Comparison of ENCODE assay signal across 27 cellular contexts in genomic region chr6:37858363-37858762, GRCh38. TPM values are rescaled to one million over a fixed set of nuclear protein-coding genes. Genes with fewer than 3 reads are reported as not detected.
DNase-seq lines count a peak whose midpoint lies in the region; ATAC-seq, FAIRE-seq and TF ChIP-seq lines count a peak whose summit lies in the region.
"Had no signal": no experiment of that assay in that cellular context is flagged by ENCODE, and none has a peak within 500 bp of the region (broad histone marks: within the 10 kb centered on the region; RNA-seq: fewer than 3 reads in every experiment).

No MANE protein-coding gene starts in this region.

- DNase-seq in activated naive CD4-positive, alpha-beta T cell treated with anti-CD3 and anti-CD28 coated beads, Interleukin-2, amount 10 ng/mL, durations not matched to agents 7 days and 5 days = no peak
- DNase-seq in T-helper 17 cell = no peak
- peak; percentile 44 for DNase-seq in endothelial cell of umbilical vein (ENCODE audit: low read depth, low spot score)
- DNase-seq in NCI-H510A treated with DMSO at 0.1 percent for 48 hours (lab: John Stamatoyannopoulos, UW) = no peak
- DNase-seq in NCI-H526 treated with DMSO at 0.1 percent for 48 hours (lab: John Stamatoyannopoulos, UW) = no peak
- no peak for DNase-seq in ascending aorta (ENCODE audit: low spot score in 2 of 2)
- DNase-seq: activated CD4-positive, alpha-beta T cell treated with anti-CD3 and anti-CD28 coated beads, Interleukin-2, amount 50 U/mL, for 1 hour; activated CD8-positive, alpha-beta memory T cell treated with anti-CD3 and anti-CD28 coated beads, Interleukin-2, amount 50 U/mL, for 48 hours; anterior cingulate cortex; Calu3; DMS79; HCEC 1CT; left cardiac atrium; MM.1S; NCI-H1105 treated with DMSO at 0.1 percent for 48 hours; NCI-H187 treated with DMSO at 0.1 percent for 48 hours; NCI-H2171; NCI-H510A; NK-92 treated with Interleukin-12 subunit alpha and Interleukin-12 subunit beta, amount 100 ng/mL, for 24 hours had no signal

- no peak for ATAC-seq in T-helper 17 cell
- ATAC-seq: gastroesophageal sphincter; left cardiac atrium; stimulated activated memory B cell treated with anti-CD40 and anti-IgM and Interleukin-4, amounts not matched to agents 10 μg/mL and 1 μg/mL and 100 μg/mL, for 72 hours had no signal

- H3K4me3 Mint-ChIP-seq in activated naive CD4-positive, alpha-beta T cell treated with anti-CD3 and anti-CD28 coated beads, Interleukin-2, amount 50 U/mL, for 24 hours = peak overlapping the region; percentile 56
- no peak overlapping the region for H3K4me3 Mint-ChIP-seq in activated naive CD4-positive, alpha-beta T cell treated with anti-CD3 and anti-CD28 coated beads, Interleukin-2, amount 10 ng/mL, durations not matched to agents 7 days and 5 days
- peak overlapping the region; percentile 21 for H3K4me3 Mint-ChIP-seq in T-helper 17 cell
- peak overlapping the region; percentile 39 for H3K4me3 Mint-ChIP-seq in stimulated activated naive CD8-positive, alpha-beta T cell treated with anti-CD3 and anti-CD28 coated beads, Interleukin-15, Interleukin-2, amounts not matched to agents 100 ng/mL and 50 ng/mL, for 24 hours
- H3K4me3 Mint-ChIP-seq: nephron; stimulated activated memory B cell treated with anti-CD40 and anti-IgM and Interleukin-4, amounts not matched to agents 10 μg/mL and 1 μg/mL and 100 μg/mL, for 72 hours had no signal

- peaks cover 82% of the 10 kb centered on the region for H3K79me2 ChIP-seq in endothelial cell of umbilical vein (ENCODE audit: control insufficient read depth, insufficient read depth, low read length)

- H3K27me3 Mint-ChIP-seq in activated naive CD4-positive, alpha-beta T cell treated with anti-CD3 and anti-CD28 coated beads, Interleukin-2, amount 50 U/mL, for 24 hours = no peaks in the 10 kb centered on the region
- no peaks in the 10 kb centered on the region for H3K27me3 Mint-ChIP-seq in activated naive CD4-positive, alpha-beta T cell treated with anti-CD3 and anti-CD28 coated beads, Interleukin-2, amount 10 ng/mL, durations not matched to agents 7 days and 5 days
- no peaks in the 10 kb centered on the region for H3K27me3 Mint-ChIP-seq in T-helper 17 cell
- no peaks in the 10 kb centered on the region for H3K27me3 Mint-ChIP-seq in stimulated activated naive CD8-positive, alpha-beta T cell treated with anti-CD3 and anti-CD28 coated beads, Interleukin-15, Interleukin-2, amounts not matched to agents 100 ng/mL and 50 ng/mL, for 24 hours
- H3K27me3 Mint-ChIP-seq: stimulated activated memory B cell treated with anti-CD40 and anti-IgM and Interleukin-4, amounts not matched to agents 10 μg/mL and 1 μg/mL and 100 μg/mL, for 72 hours had no signal

- no TSS peak for BruUV-seq in endothelial cell of umbilical vein (replicated peaks; lab: Mats Ljungman, UMichigan)

- intact Hi-C loops in endothelial cell of umbilical vein (cut with micrococcal nuclease) = no loop called here
- intact Hi-C loops in ascending aorta (cut with DNase I) = no loop called here

- POLR2A ChIA-PET in endothelial cell of umbilical vein (lab: Charles Lee) = no interaction called here

- FAIRE-seq in endothelial cell of umbilical vein (lab: Jason Lieb, UNC) = no peak
- FAIRE-seq: bronchial epithelial cell had no signal

- H3K27me3 ChIP-seq in endothelial cell of umbilical vein (ENCODE audit: control insufficient read depth in 2 of 2, insufficient read depth in 2 of 2, low read length in 2 of 2) (no peaks in the 10 kb centered on the region), ascending aorta (no peaks in the 10 kb centered on the region)
- H3K27me3 ChIP-seq: gastroesophageal sphincter, hepatocyte had no signal

- no peak overlapping the region for H2AFZ ChIP-seq in endothelial cell of umbilical vein (ENCODE audit: low read depth, low read length)
- H2AFZ ChIP-seq: hepatocyte had no signal

- TF ChIP-seq CTCF in endothelial cell of umbilical vein (IDR thresholded peaks at IDR 0.05; ENCODE audit: extremely low read depth in 1 of 2, insufficient read depth in 1 of 2, low read depth in 1 of 2, low read length in 2 of 2) (no peak), ascending aorta (IDR thresholded peaks at IDR 0.05) (no peak)

- H3K4me1 ChIP-seq in endothelial cell of umbilical vein (ENCODE audit: control insufficient read depth, extremely low read depth, insufficient read depth, low read length) (peaks cover 3% of the 10 kb centered on the region), ascending aorta (peaks cover 0 to 14% of the 10 kb centered on the region in 2 donors)

- no peaks in the 10 kb centered on the region for H3K9me1 ChIP-seq in endothelial cell of umbilical vein (replicated peaks; ENCODE audit: control insufficient read depth, extremely low read depth, insufficient read depth, low read length)

- dilution Hi-C loops in endothelial cell of umbilical vein (cut with MboI; ENCODE audit: extremely low pct_ligation_motif_present, low sequenced_read_pairs) = no loop called here

- CTCF ChIA-PET in activated naive CD4-positive, alpha-beta T cell treated with anti-CD3 and anti-CD28 coated beads, Interleukin-2, amount 10 ng/mL, durations not matched to agents 7 days and 5 days (lab: Charles Lee) = interaction anchor here (0.7 to 2.0 kb wide), 6 partner anchors 9 to 389 kb away, joined by 3 to 6 read pairs (median 3); no protein-coding TSS in a partner anchor
- CTCF ChIA-PET in endothelial cell of umbilical vein (lab: Charles Lee) = interaction anchor here (1.1 to 3.3 kb wide), 9 partner anchors 9 to 636 kb away, joined by 4 to 25 read pairs (median 8); no protein-coding TSS in a partner anchor

- no peak overlapping the region for H3K27ac ChIP-seq in endothelial cell of umbilical vein (ENCODE audit: insufficient read depth, low read depth, low read length)
- H3K27ac ChIP-seq in ascending aorta = no peak overlapping the region
- H3K27ac ChIP-seq: gastroesophageal sphincter, hepatocyte had no signal

- H3K9me3 ChIP-seq in T-helper 17 cell (ENCODE audit: control insufficient read depth, low read length, poor library complexity, severe bottlenecking) = no peaks in the 10 kb centered on the region
- H3K9me3 ChIP-seq in endothelial cell of umbilical vein (replicated peaks; ENCODE audit: control insufficient read depth, insufficient read depth, low read length) = no peaks in the 10 kb centered on the region
- no peaks in the 10 kb centered on the region for H3K9me3 ChIP-seq in ascending aorta
- H3K9me3 ChIP-seq: gastroesophageal sphincter had no signal

- peaks cover 13% of the 10 kb centered on the region for H4K20me1 ChIP-seq in endothelial cell of umbilical vein (replicated peaks; ENCODE audit: control insufficient read depth, extremely low read depth, insufficient read depth, low read length)

- H3K4me3 ChIP-seq in endothelial cell of umbilical vein (replicated peaks in 1 of 3; ENCODE audit: insufficient read depth in 1 of 3, low read depth in 1 of 3, low read length in 3 of 3) (no peak overlapping the region), ascending aorta (no peak overlapping the region)
- H3K4me3 ChIP-seq: gastroesophageal sphincter, hepatocyte, lung had no signal

- peak overlapping the region; percentile 88 for H3K27ac Mint-ChIP-seq in activated naive CD4-positive, alpha-beta T cell treated with anti-CD3 and anti-CD28 coated beads, Interleukin-2, amount 50 U/mL, for 24 hours
- no peak overlapping the region for H3K27ac Mint-ChIP-seq in activated naive CD4-positive, alpha-beta T cell treated with anti-CD3 and anti-CD28 coated beads, Interleukin-2, amount 10 ng/mL, durations not matched to agents 7 days and 5 days
- peak overlapping the region; percentile 59 for H3K27ac Mint-ChIP-seq in T-helper 17 cell
- H3K27ac Mint-ChIP-seq in stimulated activated naive CD8-positive, alpha-beta T cell treated with anti-CD3 and anti-CD28 coated beads, Interleukin-15, Interleukin-2, amounts not matched to agents 100 ng/mL and 50 ng/mL, for 24 hours = peak overlapping the region; percentile 86
- H3K27ac Mint-ChIP-seq: nephron; stimulated activated memory B cell treated with anti-CD40 and anti-IgM and Interleukin-4, amounts not matched to agents 10 μg/mL and 1 μg/mL and 100 μg/mL, for 72 hours had no signal

- peaks cover 7% of the 10 kb centered on the region for H3K36me3 Mint-ChIP-seq in activated naive CD4-positive, alpha-beta T cell treated with anti-CD3 and anti-CD28 coated beads, Interleukin-2, amount 50 U/mL, for 24 hours
- peaks cover 2% of the 10 kb centered on the region for H3K36me3 Mint-ChIP-seq in activated naive CD4-positive, alpha-beta T cell treated with anti-CD3 and anti-CD28 coated beads, Interleukin-2, amount 10 ng/mL, durations not matched to agents 7 days and 5 days
- H3K36me3 Mint-ChIP-seq in T-helper 17 cell (ENCODE audit: low read depth) = peaks cover 3% of the 10 kb centered on the region
- H3K36me3 Mint-ChIP-seq in stimulated activated naive CD8-positive, alpha-beta T cell treated with anti-CD3 and anti-CD28 coated beads, Interleukin-15, Interleukin-2, amounts not matched to agents 100 ng/mL and 50 ng/mL, for 24 hours (ENCODE audit: low read depth) = peaks cover 20% of the 10 kb centered on the region

- H3K4me1 Mint-ChIP-seq in activated naive CD4-positive, alpha-beta T cell treated with anti-CD3 and anti-CD28 coated beads, Interleukin-2, amount 50 U/mL, for 24 hours = peaks cover 81% of the 10 kb centered on the region
- H3K4me1 Mint-ChIP-seq in activated naive CD4-positive, alpha-beta T cell treated with anti-CD3 and anti-CD28 coated beads, Interleukin-2, amount 10 ng/mL, durations not matched to agents 7 days and 5 days = peaks cover 7% of the 10 kb centered on the region
- peaks cover 38% of the 10 kb centered on the region for H3K4me1 Mint-ChIP-seq in T-helper 17 cell
- peaks cover 80% of the 10 kb centered on the region for H3K4me1 Mint-ChIP-seq in stimulated activated naive CD8-positive, alpha-beta T cell treated with anti-CD3 and anti-CD28 coated beads, Interleukin-15, Interleukin-2, amounts not matched to agents 100 ng/mL and 50 ng/mL, for 24 hours (ENCODE audit: low read depth)

- TF ChIP-seq POLR2A in endothelial cell of umbilical vein (IDR thresholded peaks at IDR 0.05; ENCODE audit: low read depth, low read length) = no peak

- H3K9ac ChIP-seq in endothelial cell of umbilical vein (replicated peaks; ENCODE audit: extremely low read depth, insufficient read depth, low read length) = no peak overlapping the region

- H3K36me3 ChIP-seq in endothelial cell of umbilical vein (ENCODE audit: control insufficient read depth in 2 of 2, extremely low read depth in 1 of 2, insufficient read depth in 2 of 2, low read length in 2 of 2) (no peaks in the 10 kb centered on the region), ascending aorta (no peaks in the 10 kb centered on the region)
- H3K36me3 ChIP-seq: gastroesophageal sphincter had no signal

- no peaks in the 10 kb centered on the region for H3K9me3 Mint-ChIP-seq in activated naive CD4-positive, alpha-beta T cell treated with anti-CD3 and anti-CD28 coated beads, Interleukin-2, amount 50 U/mL, for 24 hours
- H3K9me3 Mint-ChIP-seq in activated naive CD4-positive, alpha-beta T cell treated with anti-CD3 and anti-CD28 coated beads, Interleukin-2, amount 10 ng/mL, durations not matched to agents 7 days and 5 days = no peaks in the 10 kb centered on the region
- H3K9me3 Mint-ChIP-seq in stimulated activated naive CD8-positive, alpha-beta T cell treated with anti-CD3 and anti-CD28 coated beads, Interleukin-15, Interleukin-2, amounts not matched to agents 100 ng/mL and 50 ng/mL, for 24 hours = no peaks in the 10 kb centered on the region
- H3K9me3 Mint-ChIP-seq: nephron; stimulated activated memory B cell treated with anti-CD40 and anti-IgM and Interleukin-4, amounts not matched to agents 10 μg/mL and 1 μg/mL and 100 μg/mL, for 72 hours had no signal

- H3K4me2 ChIP-seq in endothelial cell of umbilical vein (ENCODE audit: insufficient read depth, low read length) = no peak overlapping the region
- H3K4me2 ChIP-seq: hepatocyte had no signal

RNA-seq across cellular contexts. Expression of gene ZFAND3, which starts 38.8 kb away (rescaled TPM):
- total RNA-seq in T-helper 17 cell = 10 to 100 TPM; 48.6 to 61.0 TPM
- total RNA-seq in endothelial cell of umbilical vein = 54.2 and 55.3 TPM in 2 replicates
- 11.7 and 15.4 TPM in 2 replicates for polyA plus RNA-seq in endothelial cell of umbilical vein
- polyA plus RNA-seq in endothelial cell of umbilical vein (2011; cell fraction: cytosol; rRNA removed) = 17.6 and 18.8 TPM in 2 replicates
- polyA plus RNA-seq in endothelial cell of umbilical vein (2011; cell fraction: nucleus; rRNA removed) = 15.9 and 18.1 TPM in 2 replicates
- polyA plus RNA-seq in endothelial cell of umbilical vein (2012) = 84.4 and 99.2 TPM in 2 replicates
- polyA minus RNA-seq in endothelial cell of umbilical vein = 24.5 and 38.3 TPM in 2 replicates
- polyA minus RNA-seq in endothelial cell of umbilical vein (2011; cell fraction: cytosol; rRNA and poly(A)+ RNA removed) = 12.1 TPM
- 35.7 and 36.5 TPM in 2 replicates for polyA minus RNA-seq in endothelial cell of umbilical vein (2011; cell fraction: nucleus; rRNA and poly(A)+ RNA removed)
- 32.7 TPM for total RNA-seq in ascending aorta
